ENCODE assay signal across 29 cellular contexts in the genomic region with DNA sequence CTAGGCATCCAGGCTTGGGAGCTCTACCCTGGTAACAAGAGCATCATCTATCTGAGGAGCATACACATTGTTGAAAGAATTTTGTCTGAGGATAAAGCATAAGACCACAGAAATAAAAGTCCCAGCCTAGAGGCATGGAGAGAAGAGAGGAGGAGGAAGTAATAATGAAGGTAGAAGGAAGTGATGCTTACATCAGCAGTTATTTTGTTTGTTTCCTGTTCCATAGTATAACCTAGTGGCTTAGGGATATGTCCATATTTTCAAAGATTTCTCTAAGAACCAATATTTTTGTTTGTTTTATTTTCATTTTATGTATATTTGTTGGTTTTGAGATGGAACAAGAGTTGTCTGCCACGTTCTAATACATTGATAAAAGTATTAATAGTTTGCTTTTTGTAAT.
"Had no signal": no experiment of that assay in that cellular context is flagged by ENCODE, and none has a peak within 500 bp of the region (broad histone marks: within the 10 kb centered on the region; RNA-seq: fewer than 3 reads in every experiment).

No MANE protein-coding gene starts in this region.

- FAIRE-seq: urothelium cell line had no signal

- H3K36me3 Mint-ChIP-seq: stimulated activated effector memory CD8-positive, alpha-beta T cell treated with anti-CD3 and anti-CD28 coated beads, Interleukin-12 subunit alpha, Interleukin-12 subunit beta, amount 100 ng/mL, for 72 hours; stimulated activated memory B cell treated with anti-CD40 and anti-IgM and Interleukin-4, amounts not matched to agents 10 μg/mL and 1 μg/mL and 100 μg/mL, for 72 hours; stimulated activated naive B cell treated with anti-CD40 and anti-IgM and Interleukin-4, amounts not matched to agents 10 μg/mL and 1 μg/mL and 100 μg/mL, for 72 hours; type B pancreatic cell had no signal

- H3K36me3 ChIP-seq: stomach, suprapubic skin, thoracic aorta, thyroid gland, tibial artery, tibial nerve, transverse colon, upper lobe of left lung, upper lobe of right lung, uterus, vagina had no signal

- H3K4me3 ChIP-seq: stomach, suprapubic skin, testis, thoracic aorta, thyroid gland, tibial artery, tibial nerve, transverse colon, upper lobe of left lung, upper lobe of right lung, uterus, vagina had no signal

- H3K27me3 ChIP-seq: stomach, suprapubic skin, testis, thyroid gland, tibial artery, tibial nerve, transverse colon, upper lobe of left lung, upper lobe of right lung, uterus, vagina had no signal

- H3K9me3 Mint-ChIP-seq: stimulated activated memory B cell treated with anti-CD40 and anti-IgM and Interleukin-4, amounts not matched to agents 10 μg/mL and 1 μg/mL and 100 μg/mL, for 72 hours; stimulated activated naive B cell treated with anti-CD40 and anti-IgM and Interleukin-4, amounts not matched to agents 10 μg/mL and 1 μg/mL and 100 μg/mL, for 72 hours; stimulated activated naive CD8-positive, alpha-beta T cell treated with anti-CD3 and anti-CD28 coated beads, Interleukin-15, Interleukin-2, amounts not matched to agents 100 ng/mL and 50 ng/mL, for 24 hours; type B pancreatic cell had no signal

- H3K9me3 ChIP-seq: stomach, suprapubic skin, testis, thoracic aorta, thyroid gland, tibial artery, tibial nerve, transverse colon, upper lobe of left lung, upper lobe of right lung, uterus, vagina had no signal

- H3K4me1 Mint-ChIP-seq: stimulated activated effector memory CD8-positive, alpha-beta T cell treated with anti-CD3 and anti-CD28 coated beads, Interleukin-12 subunit alpha, Interleukin-12 subunit beta, amount 100 ng/mL, for 72 hours; stimulated activated memory B cell treated with anti-CD40 and anti-IgM and Interleukin-4, amounts not matched to agents 10 μg/mL and 1 μg/mL and 100 μg/mL, for 72 hours; stimulated activated naive B cell treated with anti-CD40 and anti-IgM and Interleukin-4, amounts not matched to agents 10 μg/mL and 1 μg/mL and 100 μg/mL, for 72 hours; stimulated activated naive CD8-positive, alpha-beta T cell treated with anti-CD3 and anti-CD28 coated beads, Interleukin-15, amount 100 ng/mL, for 72 hours had no signal

- H3K4me3 Mint-ChIP-seq: stimulated activated effector memory CD8-positive, alpha-beta T cell treated with anti-CD3 and anti-CD28 coated beads, Interleukin-12 subunit alpha, Interleukin-12 subunit beta, amount 100 ng/mL, for 72 hours; stimulated activated memory B cell treated with anti-CD40 and anti-IgM and Interleukin-4, amounts not matched to agents 10 μg/mL and 1 μg/mL and 100 μg/mL, for 72 hours; stimulated activated naive B cell treated with anti-CD40 and anti-IgM and Interleukin-4, amounts not matched to agents 10 μg/mL and 1 μg/mL and 100 μg/mL, for 72 hours; stimulated activated naive CD8-positive, alpha-beta T cell treated with anti-CD3 and anti-CD28 coated beads, Interleukin-15, amount 100 ng/mL, for 72 hours; stimulated activated naive CD8-positive, alpha-beta T cell treated with anti-CD3 and anti-CD28 coated beads, Interleukin-15, Interleukin-2, amounts not matched to agents 100 ng/mL and 50 ng/mL, for 24 hours; type B pancreatic cell had no signal

- H3K4me1 ChIP-seq: stomach, suprapubic skin, testis, thyroid gland, tibial artery, tibial nerve, transverse colon, upper lobe of left lung, upper lobe of right lung, uterus, vagina had no signal

- H3K27me3 Mint-ChIP-seq: stimulated activated memory B cell treated with anti-CD40 and anti-IgM and Interleukin-4, amounts not matched to agents 10 μg/mL and 1 μg/mL and 100 μg/mL, for 72 hours; stimulated activated naive CD8-positive, alpha-beta T cell treated with anti-CD3 and anti-CD28 coated beads, Interleukin-15, amount 100 ng/mL, for 72 hours; stimulated activated naive CD8-positive, alpha-beta T cell treated with anti-CD3 and anti-CD28 coated beads, Interleukin-15, Interleukin-2, amounts not matched to agents 100 ng/mL and 50 ng/mL, for 24 hours had no signal

- H3K27ac Mint-ChIP-seq: stimulated activated effector memory CD8-positive, alpha-beta T cell treated with anti-CD3 and anti-CD28 coated beads, Interleukin-12 subunit alpha, Interleukin-12 subunit beta, amount 100 ng/mL, for 72 hours; stimulated activated memory B cell treated with anti-CD40 and anti-IgM and Interleukin-4, amounts not matched to agents 10 μg/mL and 1 μg/mL and 100 μg/mL, for 72 hours; stimulated activated naive B cell treated with anti-CD40 and anti-IgM and Interleukin-4, amounts not matched to agents 10 μg/mL and 1 μg/mL and 100 μg/mL, for 72 hours; stimulated activated naive CD8-positive, alpha-beta T cell treated with anti-CD3 and anti-CD28 coated beads, Interleukin-15, amount 100 ng/mL, for 72 hours; stimulated activated naive CD8-positive, alpha-beta T cell treated with anti-CD3 and anti-CD28 coated beads, Interleukin-15, Interleukin-2, amounts not matched to agents 100 ng/mL and 50 ng/mL, for 24 hours; type B pancreatic cell had no signal

- DNase-seq: stimulated activated CD4-positive, alpha-beta T cell treated with anti-CD3 and anti-CD28 coated beads, Interleukin-2, amount 100 ng/mL, for 48 hours; stimulated activated CD4-positive, alpha-beta T cell treated with anti-CD3 and anti-CD28 coated beads, Interleukin-4, amount 100 ng/mL, for 1 hour; stimulated activated CD4-positive, alpha-beta T cell treated with anti-CD3 and anti-CD28 coated beads, Interleukin-4, amount 100 ng/mL, for 24 hours; stimulated activated CD4-positive, alpha-beta T cell treated with anti-CD3 and anti-CD28 coated beads, Interleukin-4, amount 100 ng/mL, for 4 hours; stimulated activated CD8-positive, alpha-beta memory T cell treated with anti-CD3 and anti-CD28 coated beads, Interleukin-4, amount 100 ng/mL, for 48 hours; stimulated activated naive B cell treated with anti-CD40 and anti-IgM and Interleukin-4, amounts not matched to agents 10 μg/mL and 1 μg/mL and 100 μg/mL, for 72 hours; stimulated activated naive CD4-positive, alpha-beta T cell; stimulated activated naive CD4-positive, alpha-beta T cell treated with Interleukin-2 at 50 U/mL for 16 hours; stimulated activated naive CD8-positive, alpha-beta T cell treated with anti-CD3 and anti-CD28 coated beads, Interleukin-15, amount 100 ng/mL, for 72 hours; stimulated activated naive CD8-positive, alpha-beta T cell treated with anti-CD3 and anti-CD28 coated beads, Interleukin-15, Interleukin-2, amounts not matched to agents 100 U/mL and 50 U/mL, for 24 hours; stomach; substantia nigra; testis; thyroid gland; tibial artery; transverse colon; trophoblast cell; upper lobe of left lung; upper lobe of right lung; uterus had no signal

- H3K27ac ChIP-seq: stomach, suprapubic skin, testis, thoracic aorta, thyroid gland, tibial artery, tibial nerve, transverse colon, upper lobe of left lung, upper lobe of right lung, uterus, vagina had no signal

- ATAC-seq: stimulated activated effector memory CD8-positive, alpha-beta T cell treated with anti-CD3 and anti-CD28 coated beads, Interleukin-12 subunit alpha, Interleukin-12 subunit beta, amount 100 ng/mL, for 72 hours; stimulated activated memory B cell treated with anti-CD40 and anti-IgM and Interleukin-4, amounts not matched to agents 10 μg/mL and 1 μg/mL and 100 μg/mL, for 72 hours; stimulated activated naive B cell treated with anti-CD40 and anti-IgM and Interleukin-4, amounts not matched to agents 10 μg/mL and 1 μg/mL and 100 μg/mL, for 72 hours; stimulated activated naive CD8-positive, alpha-beta T cell treated with anti-CD3 and anti-CD28 coated beads, Interleukin-15, amount 100 ng/mL, for 72 hours; stimulated activated naive CD8-positive, alpha-beta T cell treated with anti-CD3 and anti-CD28 coated beads, Interleukin-15, Interleukin-2, amounts not matched to agents 100 U/mL and 50 U/mL, for 24 hours; upper lobe of right lung had no signal
